In the genomic region with DNA sequence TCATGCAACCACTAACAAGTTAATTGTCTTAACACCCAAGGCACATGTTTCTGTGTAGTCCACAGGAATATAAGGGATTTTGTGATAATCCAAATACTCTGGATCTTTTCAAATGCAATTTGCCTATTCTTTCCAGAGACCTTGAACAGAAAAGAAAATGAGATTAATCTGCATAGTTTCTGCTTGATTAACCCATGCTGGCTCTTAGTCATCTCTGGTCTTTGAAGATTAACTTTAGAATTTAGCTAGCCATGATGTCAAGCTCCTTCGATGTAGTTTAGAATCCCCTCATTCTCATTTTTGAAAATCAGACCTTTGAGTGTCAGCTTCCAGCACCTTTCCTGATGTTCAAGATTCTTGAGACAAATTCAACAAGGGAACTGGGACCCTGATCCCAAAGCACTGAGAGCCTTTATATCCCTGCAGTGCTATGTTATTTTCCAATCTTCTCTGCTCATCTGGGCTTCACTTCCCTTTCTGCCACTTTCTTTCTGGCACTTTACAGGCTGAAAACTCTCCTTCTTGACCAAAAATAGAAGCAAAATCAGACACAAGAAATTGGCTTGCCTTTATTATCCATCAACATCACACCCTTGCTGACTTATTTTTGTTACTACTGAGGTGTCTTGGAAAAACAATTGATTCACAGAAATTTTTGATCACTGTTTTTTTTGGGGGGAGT, we compare ENCODE assay signal across 15 cellular contexts.
DNase-seq lines count a peak whose midpoint lies in the region; ATAC-seq and TF ChIP-seq lines count a peak whose summit lies in the region.
"Had no signal": no experiment of that assay in that cellular context is flagged by ENCODE, and none has a peak within 500 bp of the region (broad histone marks: within the 10 kb centered on the region; RNA-seq: fewer than 3 reads in every experiment).

No MANE protein-coding gene starts in this region.

- CTCF ChIA-PET in GM10248 (lab: Yijun Ruan, JAX) = interaction anchor here (1.2 to 2.4 kb wide), 7 partner anchors 10 to 29 kb away, joined by 3 to 7 read pairs (median 5); no protein-coding TSS in a partner anchor

- POLR2A ChIA-PET in GM10248 (lab: Yijun Ruan, JAX) = interaction anchor here (1.7 kb wide), 1 partner anchor 31 kb away, joined by 3 read pairs; no protein-coding TSS in a partner anchor

- DNase-seq in GM10248 (ENCODE audit: extremely low spot score) = peak; percentile 40
- peak; percentile 52 for DNase-seq in amniotic epithelial cell (ENCODE audit: low read depth)
- DNase-seq in NCI-H526 treated with DMSO at 0.1 percent for 48 hours (lab: John Stamatoyannopoulos, UW) = no peak
- no peak for DNase-seq in A172 (ENCODE audit: low spot score)
- no peak for DNase-seq in anterior cingulate cortex (lab: John Stamatoyannopoulos, UW)
- no peak for DNase-seq in activated naive CD4-positive, alpha-beta T cell treated with Interleukin-2 at 50 U/mL for 16 hours
- DNase-seq: activated T-cell treated with anti-CD3 and anti-CD28 coated beads, Interleukin-2, amount 50 U/mL, for 4 hours; effector CD4-positive, alpha-beta T cell; foreskin fibroblast; islet precursor cell; stimulated activated CD4-positive, alpha-beta T cell treated with anti-CD3 and anti-CD28 coated beads, Interleukin-4, amount 100 ng/mL, for 4 hours; stomach had no signal

- no peak for TF ChIP-seq CTCF in GM10248 (IDR thresholded peaks at IDR 0.05; ENCODE audit: control extremely low read depth, extremely low read depth, low read depth, missing control alignments)

- ATAC-seq in GM19452 (IDR thresholded peaks at IDR 0.05; ENCODE audit: unreplicated experiment) = peak; percentile 67
- peak; percentile 53 for ATAC-seq in HG03108 (IDR thresholded peaks at IDR 0.05; ENCODE audit: unreplicated experiment)
- ATAC-seq: WTC11 had no signal

Comparison
In these comparisons a context has a peak if more than half of its experiments do, and no peak if none do; other contexts are left out.
1. DNase-seq: peak in GM10248 (single experiment) and amniotic epithelial cell (single experiment); none in NCI-H526 treated with DMSO at 0.1 percent for 48 hours (single experiment), A172 (single experiment), anterior cingulate cortex (0 of 58) and activated naive CD4-positive, alpha-beta T cell treated with Interleukin-2 at 50 U/mL for 16 hours (single experiment).